Comparison of ENCODE assay signal across 20 cellular contexts in genomic region chr2:138718405-138718804, GRCh38.
DNase-seq lines count a peak whose midpoint lies in the region; ATAC-seq and TF ChIP-seq lines count a peak whose summit lies in the region.
"Had no signal": no experiment of that assay in that cellular context is flagged by ENCODE, and none has a peak within 500 bp of the region (broad histone marks: within the 10 kb centered on the region; RNA-seq: fewer than 3 reads in every experiment).

No MANE protein-coding gene starts in this region.

- peaks cover 7% of the 10 kb centered on the region for H3K4me1 Mint-ChIP-seq in stimulated activated memory B cell treated with anti-CD40 and anti-IgM and Interleukin-4, amounts not matched to agents 10 μg/mL and 1 μg/mL and 100 μg/mL, for 72 hours
- H3K4me1 Mint-ChIP-seq: activated CD8-positive, alpha-beta memory T cell treated with anti-CD3 and anti-CD28 coated beads, Interleukin-2, amount 10 ng/mL, durations not matched to agents 7 days and 5 days; activated naive CD8-positive, alpha-beta T cell treated with anti-CD3 and anti-CD28 coated beads for 36 hours had no signal

- no peaks in the 10 kb centered on the region for H3K9me2 ChIP-seq in GM23248 (ENCODE audit: insufficient read depth)

- H3K27ac Mint-ChIP-seq in stimulated activated memory B cell treated with anti-CD40 and anti-IgM and Interleukin-4, amounts not matched to agents 10 μg/mL and 1 μg/mL and 100 μg/mL, for 72 hours, result no peak overlapping the region
- H3K27ac Mint-ChIP-seq: activated CD8-positive, alpha-beta memory T cell treated with anti-CD3 and anti-CD28 coated beads, Interleukin-2, amount 10 ng/mL, durations not matched to agents 7 days and 5 days; activated naive CD8-positive, alpha-beta T cell treated with anti-CD3 and anti-CD28 coated beads for 36 hours; HFFc6 had no signal

- H3K4me1 ChIP-seq in vagina (no peaks in the 10 kb centered on the region), GM23248 (ENCODE audit: insufficient read depth) (no peaks in the 10 kb centered on the region)
- H3K4me1 ChIP-seq: left ventricle myocardium inferior, upper lobe of left lung had no signal

- no peak overlapping the region for H3K4me2 ChIP-seq in GM23248 (ENCODE audit: unreplicated experiment)
- H3K4me2 ChIP-seq: BLaER1 treated with 17β-estradiol and CSF1 and Interleukin-3, amounts not matched to agents 10 nM and 100 nM had no signal

- H3K9me3 Mint-ChIP-seq in stimulated activated memory B cell treated with anti-CD40 and anti-IgM and Interleukin-4, amounts not matched to agents 10 μg/mL and 1 μg/mL and 100 μg/mL, for 72 hours, result no peaks in the 10 kb centered on the region
- H3K9me3 Mint-ChIP-seq: activated naive CD8-positive, alpha-beta T cell treated with anti-CD3 and anti-CD28 coated beads for 36 hours; HFFc6 had no signal

- H3K79me2 ChIP-seq in GM23248 (ENCODE audit: insufficient read depth), result no peaks in the 10 kb centered on the region

- no peaks in the 10 kb centered on the region for H4K20me1 ChIP-seq in GM23248 (ENCODE audit: insufficient read depth)
- H4K20me1 ChIP-seq: BLaER1 treated with 17β-estradiol and CSF1 and Interleukin-3, amounts not matched to agents 10 nM and 100 nM had no signal

- H3F3A ChIP-seq in GM23248 (ENCODE audit: insufficient read depth), result no peaks in the 10 kb centered on the region

- H3K4me3 Mint-ChIP-seq in stimulated activated memory B cell treated with anti-CD40 and anti-IgM and Interleukin-4, amounts not matched to agents 10 μg/mL and 1 μg/mL and 100 μg/mL, for 72 hours, result no peak overlapping the region
- H3K4me3 Mint-ChIP-seq: activated CD8-positive, alpha-beta memory T cell treated with anti-CD3 and anti-CD28 coated beads, Interleukin-2, amount 10 ng/mL, durations not matched to agents 7 days and 5 days; activated naive CD8-positive, alpha-beta T cell treated with anti-CD3 and anti-CD28 coated beads for 36 hours; HFFc6 had no signal

- intact Hi-C loops in vagina (cut with DNase I), result no loop called here

- TF ChIP-seq POLR2A in vagina (IDR thresholded peaks at IDR 0.05), result no peak

- TF ChIP-seq CTCF in vagina (IDR thresholded peaks at IDR 0.05), result no peak

- H3K27me3 Mint-ChIP-seq in stimulated activated memory B cell treated with anti-CD40 and anti-IgM and Interleukin-4, amounts not matched to agents 10 μg/mL and 1 μg/mL and 100 μg/mL, for 72 hours, result peaks cover 55% of the 10 kb centered on the region
- H3K27me3 Mint-ChIP-seq: activated naive CD8-positive, alpha-beta T cell treated with anti-CD3 and anti-CD28 coated beads for 36 hours had no signal

- H2AFZ ChIP-seq in GM23248, result no peak overlapping the region

- no peaks in the 10 kb centered on the region for H3K36me3 Mint-ChIP-seq in stimulated activated memory B cell treated with anti-CD40 and anti-IgM and Interleukin-4, amounts not matched to agents 10 μg/mL and 1 μg/mL and 100 μg/mL, for 72 hours
- H3K36me3 Mint-ChIP-seq: activated CD8-positive, alpha-beta memory T cell treated with anti-CD3 and anti-CD28 coated beads, Interleukin-2, amount 10 ng/mL, durations not matched to agents 7 days and 5 days; activated naive CD8-positive, alpha-beta T cell treated with anti-CD3 and anti-CD28 coated beads for 36 hours had no signal

- H3K36me3 ChIP-seq in vagina (no peaks in the 10 kb centered on the region), GM23248 (ENCODE audit: low read depth) (no peaks in the 10 kb centered on the region)
- H3K36me3 ChIP-seq: BLaER1 treated with 17β-estradiol and CSF1 and Interleukin-3, amounts not matched to agents 10 nM and 100 nM; left ventricle myocardium inferior; upper lobe of left lung had no signal

- H3K27me3 ChIP-seq in vagina (no peaks in the 10 kb centered on the region), GM23248 (replicated peaks; ENCODE audit: insufficient read depth) (peaks cover 8% of the 10 kb centered on the region; the same call in 1 of the 2 replicates)
- H3K27me3 ChIP-seq: BLaER1 treated with 17β-estradiol and CSF1 and Interleukin-3, amounts not matched to agents 10 nM and 100 nM; upper lobe of left lung had no signal

- ATAC-seq in GM18499 (IDR thresholded peaks at IDR 0.05; ENCODE audit: insufficient read depth, unreplicated experiment) (peak; percentile 64), GM19351 (IDR thresholded peaks at IDR 0.05; ENCODE audit: unreplicated experiment) (peak; percentile 68), HG02884 (IDR thresholded peaks at IDR 0.05; ENCODE audit: unreplicated experiment) (peak; percentile 73), HG03432 (IDR thresholded peaks at IDR 0.05; ENCODE audit: unreplicated experiment) (peak; percentile 78), HG03039 (IDR thresholded peaks at IDR 0.05; ENCODE audit: unreplicated experiment) (no peak)
- no peak for ATAC-seq in stimulated activated memory B cell treated with anti-CD40 and anti-IgM and Interleukin-4, amounts not matched to agents 10 μg/mL and 1 μg/mL and 100 μg/mL, for 72 hours
- ATAC-seq: activated CD8-positive, alpha-beta memory T cell treated with anti-CD3 and anti-CD28 coated beads, Interleukin-2, amount 10 ng/mL, durations not matched to agents 7 days and 5 days; mucosa of descending colon; Right ventricle myocardium inferior had no signal

- no peak for DNase-seq in vagina (ENCODE audit: extremely low spot score in 2 of 2)
- DNase-seq in GM23248, result no peak
- DNase-seq: activated CD4-positive, alpha-beta T cell treated with anti-CD3 and anti-CD28 coated beads for 4 hours; activated CD8-positive, alpha-beta memory T cell treated with anti-CD3 and anti-CD28 coated beads, Interleukin-2, amount 10 ng/mL, durations not matched to agents 7 days and 5 days; activated naive CD8-positive, alpha-beta T cell treated with anti-CD3 and anti-CD28 coated beads for 36 hours; HFFc6; left ventricle myocardium inferior; mucosa of descending colon; NCI-H1105 treated with DMSO at 0.1 percent for 48 hours; NCI-H510A treated with DMSO at 0.1 percent for 48 hours; stimulated activated CD4-positive, alpha-beta T cell treated with anti-CD3 and anti-CD28 coated beads, Interleukin-4, amount 100 ng/mL, for 24 hours; upper lobe of left lung had no signal

- H3K4me3 ChIP-seq in vagina, result no peak overlapping the region
- no peak overlapping the region for H3K4me3 ChIP-seq in GM23248
- H3K4me3 ChIP-seq: BLaER1 treated with 17β-estradiol and CSF1 and Interleukin-3, amounts not matched to agents 10 nM and 100 nM; left ventricle myocardium inferior; mucosa of descending colon; upper lobe of left lung had no signal

- no peaks in the 10 kb centered on the region for H3K9me3 ChIP-seq in vagina
- no peaks in the 10 kb centered on the region for H3K9me3 ChIP-seq in GM23248 (ENCODE audit: low read depth)
- H3K9me3 ChIP-seq: left ventricle myocardium inferior, mucosa of descending colon, upper lobe of left lung had no signal

- in situ Hi-C loops in GM23248 (cut with MboI), result no loop called here

- H3K27ac ChIP-seq in vagina (no peak overlapping the region), GM23248 (no peak overlapping the region)
- H3K27ac ChIP-seq: BLaER1 treated with 17β-estradiol and CSF1 and Interleukin-3, amounts not matched to agents 10 nM and 100 nM; left ventricle myocardium inferior; upper lobe of left lung had no signal

- no peak overlapping the region for H3K9ac ChIP-seq in GM23248
- H3K9ac ChIP-seq: BLaER1 treated with 17β-estradiol and CSF1 and Interleukin-3, amounts not matched to agents 10 nM and 100 nM had no signal

Comparison
In these comparisons a context has a peak if more than half of its experiments do, and no peak if none do; other contexts are left out.
1. ATAC-seq: peak in GM18499 (single experiment), GM19351 (single experiment), HG02884 (single experiment) and HG03432 (single experiment); none in HG03039 (single experiment) and stimulated activated memory B cell treated with anti-CD40 and anti-IgM and Interleukin-4, amounts not matched to agents 10 μg/mL and 1 μg/mL and 100 μg/mL, for 72 hours (single experiment).